ENCODE assay signal across 27 cellular contexts in genomic region chr6:45026003-45026516, GRCh38.
A peak's percentile ranks its signal among the peaks of the same experiment; 100 is the strongest.
DNase-seq lines count a peak whose midpoint lies in the region; ATAC-seq and TF ChIP-seq lines count a peak whose summit lies in the region.
"Had no signal": no experiment of that assay in that cellular context is flagged by ENCODE, and none has a peak within 500 bp of the region (broad histone marks: within the 10 kb centered on the region; RNA-seq: fewer than 3 reads in every experiment).

No MANE protein-coding gene starts in this region.

- no peaks in the 10 kb centered on the region for H3K9me3 ChIP-seq in right lobe of liver
- no peaks in the 10 kb centered on the region for H3K9me3 ChIP-seq in body of pancreas
- H3K9me3 ChIP-seq: A549, SJSA1, upper lobe of right lung had no signal

- TF ChIP-seq CTCF in right lobe of liver (IDR thresholded peaks at IDR 0.05) (no peak), body of pancreas (IDR thresholded peaks at IDR 0.05) (no peak)

- H3K4me1 ChIP-seq in right lobe of liver (no peaks in the 10 kb centered on the region), body of pancreas (no peaks in the 10 kb centered on the region)
- H3K4me1 ChIP-seq: A549, upper lobe of right lung had no signal

- TF ChIP-seq POLR2A in right lobe of liver (IDR thresholded peaks at IDR 0.05), result no peak
- no peak for TF ChIP-seq POLR2A in body of pancreas (IDR thresholded peaks at IDR 0.05)

- ATAC-seq in right lobe of liver, result peak; percentile 28 to 79 (median 62)
- ATAC-seq in body of pancreas, result no peak
- ATAC-seq: A549; effector memory CD8-positive, alpha-beta T cell; left colon; upper lobe of right lung had no signal

- H3K27me3 ChIP-seq in right lobe of liver, result no peaks in the 10 kb centered on the region
- no peaks in the 10 kb centered on the region for H3K27me3 ChIP-seq in body of pancreas
- H3K27me3 ChIP-seq: cardiac muscle cell, SJSA1, upper lobe of right lung had no signal

- H3K36me3 ChIP-seq in right lobe of liver (no peaks in the 10 kb centered on the region), body of pancreas (replicated peaks in 1 of 2; ENCODE audit: insufficient read depth in 1 of 2, low read depth in 2 of 2) (no peaks in the 10 kb centered on the region)
- H3K36me3 ChIP-seq: cardiac muscle cell, SJSA1, upper lobe of right lung had no signal

- DNase-seq in GM03348 (ENCODE audit: low spot score) (peak; percentile 7), NCI-H226 (peak; percentile 37), fibroblast of gingiva (ENCODE audit: low read depth) (peak; percentile 41), right lobe of liver (no peak), NCI-H2107 (lab: John Stamatoyannopoulos, UW) (no peak), NCI-H2196 (lab: John Stamatoyannopoulos, UW; ENCODE audit: unreplicated experiment) (no peak), body of pancreas (no peak), foreskin melanocyte (no peak)
- DNase-seq: activated CD4-positive, alpha-beta T cell treated with anti-CD3 and anti-CD28 coated beads, Interleukin-2, amount 10 ng/mL, durations not matched to agents 24 days and 14 days; activated CD8-positive, alpha-beta memory T cell treated with anti-CD3 and anti-CD28 coated beads for 24 hours; activated T-cell treated with anti-CD3 and anti-CD28 coated beads for 4 hours; CD4-positive, alpha-beta T cell; effector memory CD8-positive, alpha-beta T cell; HFFc6; immature natural killer cell; KG1; left colon; MM.1S; NCI-H146; NCI-H446; small intestine; stimulated activated naive CD4-positive, alpha-beta T cell treated with Interleukin-2 at 50 U/mL for 16 hours; upper lobe of right lung had no signal

- no peak overlapping the region for H3K27ac ChIP-seq in right lobe of liver
- no peak overlapping the region for H3K27ac ChIP-seq in body of pancreas
- H3K27ac ChIP-seq: A549, cardiac muscle cell, coronary artery, SJSA1, upper lobe of right lung had no signal

- no peak overlapping the region for H3K4me3 ChIP-seq in right lobe of liver
- H3K4me3 ChIP-seq in body of pancreas, result no peak overlapping the region
- H3K4me3 ChIP-seq: A549, cardiac muscle cell, coronary artery, SJSA1, upper lobe of right lung had no signal

- intact Hi-C loops in right lobe of liver (cut with DNase I) (no loop called here), body of pancreas (cut with DNase I) (no loop called here)

- 85% methylated on average over 2 of the region's 2 CpGs for WGBS in right lobe of liver (ENCODE audit: insufficient coverage, low coverage, low lambda C conversion rate, missing lambda C conversion rate)
- 85 to 93% methylated on average over 2 of the region's 2 CpGs for WGBS in body of pancreas, 2 donors

Comparison
In these comparisons a context has a peak if more than half of its experiments do, and no peak if none do; other contexts are left out.
1. DNase-seq: peak in GM03348 (single experiment), NCI-H226 (single experiment) and fibroblast of gingiva (single experiment); none in right lobe of liver (0 of 3), NCI-H2107 (single experiment), NCI-H2196 (single experiment), body of pancreas (0 of 4) and foreskin melanocyte (single experiment).